Comparison of ENCODE assay signal across 9 cellular contexts in genomic region chr11:11843642-11844041, GRCh38. TPM values are rescaled to one million over a fixed set of nuclear protein-coding genes. Genes with fewer than 3 reads are reported as not detected.
A peak's percentile ranks its signal among the peaks of the same experiment; 100 is the strongest.
DNase-seq lines count a peak whose midpoint lies in the region; ATAC-seq, FAIRE-seq and TF ChIP-seq lines count a peak whose summit lies in the region.
"Had no signal": no experiment of that assay in that cellular context is flagged by ENCODE, and none has a peak within 500 bp of the region (broad histone marks: within the 10 kb centered on the region; RNA-seq: fewer than 3 reads in every experiment).

No MANE protein-coding gene starts in this region.

- TF ChIP-seq POLR2A in breast epithelium (IDR thresholded peaks at IDR 0.05) (no peak), K562 (conservative IDR thresholded peaks at IDR 0.05) (no peak), upper lobe of left lung (IDR thresholded peaks at IDR 0.05) (no peak)

- DNase-seq in breast epithelium (ENCODE audit: low spot score in 2 of 2), result no peak
- DNase-seq in MCF 10A (ENCODE audit: unreplicated experiment), result no peak
- no peak for DNase-seq in K562 (ENCODE audit: extremely low read depth in 1 of 4, low spot score in 3 of 4)
- DNase-seq in lower lobe of right lung, result no peak
- no peak for DNase-seq in upper lobe of left lung
- no peak for DNase-seq in OCI-M2 (lab: John Stamatoyannopoulos, UW; ENCODE audit: unreplicated experiment)
- no peak for DNase-seq in Kasumi-1 (lab: John Stamatoyannopoulos, UW)
- DNase-seq: activated naive CD4-positive, alpha-beta T cell treated with anti-CD3 and anti-CD28 coated beads, Interleukin-2, amount 10 ng/mL, durations not matched to agents 7 days and 5 days had no signal

- no peaks in the 10 kb centered on the region for H3K36me3 Mint-ChIP-seq in MCF 10A (ENCODE audit: insufficient read depth, unreplicated experiment)

- H3K27ac ChIP-seq in breast epithelium (peak overlapping the region; percentile 97 to 100), K562 (ENCODE audit: extremely low read depth, low read depth, low read length) (peak overlapping the region; percentile 96), lower lobe of right lung (peak overlapping the region; percentile 97), upper lobe of left lung (peak overlapping the region; percentile 95 to 100 (median 98))

- FAIRE-seq in K562 (lab: Jason Lieb, UNC), result no peak

- no peaks in the 10 kb centered on the region for H3K9me3 ChIP-seq in breast epithelium
- H3K9me3 ChIP-seq in K562 (replicated peaks; ENCODE audit: control insufficient read depth, insufficient read depth, low read depth, low read length), result no peaks in the 10 kb centered on the region
- H3K9me3 ChIP-seq in lower lobe of right lung, result no peaks in the 10 kb centered on the region
- H3K9me3 ChIP-seq in upper lobe of left lung, result no peaks in the 10 kb centered on the region

- no peak for TF ChIP-seq RAD21 in K562 (CRISPR knock-in tag; conservative IDR thresholded peaks at IDR 0.05 in 1 of 2, IDR thresholded peaks at IDR 0.05 in 1 of 2)

- POLR2A ChIA-PET in MCF 10A (lab: Yijun Ruan, JAX) (interaction anchor here (0.7 to 4.6 kb wide), 29 partner anchors 8 to 1322 kb away, joined by 3 to 54 read pairs (median 5); partner anchors contain the start of genes EIF4G2, GALNT18 and ZBED5), K562 (lab: Yijun Ruan, JAX) (interaction anchor here (0.7 to 6.6 kb wide), 9 partner anchors 10 to 185 kb away, joined by 3 to 46 read pairs (median 3); no protein-coding TSS in a partner anchor)

- H4K20me1 ChIP-seq in K562 (replicated peaks; ENCODE audit: control insufficient read depth, insufficient read depth, low read length), result 0 out of 2 replicates have a peak, but pooled peaks cover 5% of the 10 kb centered on the region

- peak overlapping the region in 1 of 2 experiments; percentile 95; a peak in 2 of 4 replicates for H3K9ac ChIP-seq in K562 (ENCODE audit: insufficient read depth in 1 of 2, low read depth in 2 of 2, low read length in 2 of 2)

- intact Hi-C loops in breast epithelium (cut with DNase I; ENCODE audit: low total_unique reads), result no loop called here
- intact Hi-C loops in MCF 10A (cut with micrococcal nuclease), result loop anchor here (5.0 kb wide), 1 partner anchor 199 kb away; no protein-coding TSS in a partner anchor
- intact Hi-C loops in K562 (cut with micrococcal nuclease), result no loop called here
- intact Hi-C loops in lower lobe of right lung (cut with DNase I), result no loop called here

- H2AFZ ChIP-seq in K562 (ENCODE audit: low read depth, low read length), result no peak overlapping the region

- H3K9me3 Mint-ChIP-seq in MCF 10A (ENCODE audit: unreplicated experiment), result no peaks in the 10 kb centered on the region
- H3K9me3 Mint-ChIP-seq: activated naive CD4-positive, alpha-beta T cell treated with anti-CD3 and anti-CD28 coated beads, Interleukin-2, amount 10 ng/mL, durations not matched to agents 7 days and 5 days had no signal

- BruUV-seq in MCF 10A (replicated peaks; lab: Mats Ljungman, UMichigan) (no TSS peak), K562 (replicated peaks; lab: Mats Ljungman, UMichigan) (no TSS peak)

- H3K4me3 Mint-ChIP-seq in MCF 10A (ENCODE audit: unreplicated experiment), result no peak overlapping the region
- H3K4me3 Mint-ChIP-seq: activated naive CD4-positive, alpha-beta T cell treated with anti-CD3 and anti-CD28 coated beads, Interleukin-2, amount 10 ng/mL, durations not matched to agents 7 days and 5 days had no signal

- H3K4me3 ChIP-seq in breast epithelium, result peak overlapping the region; percentile 72 to 89 (median 84)
- peak overlapping the region; percentile 89 for H3K4me3 ChIP-seq in K562
- peak overlapping the region; percentile 72 for H3K4me3 ChIP-seq in lower lobe of right lung
- peak overlapping the region in 3 of 4 donors; percentile 62 to 86 (median 66) for H3K4me3 ChIP-seq in upper lobe of left lung

- in situ Hi-C loops in K562 (cut with MboI), result no loop called here

- peaks cover 69% of the 10 kb centered on the region for H3K79me2 ChIP-seq in K562 (ENCODE audit: control insufficient read depth, insufficient read depth, low read length)

- no peak for ATAC-seq in K562
- ATAC-seq in lower lobe of right lung, result no peak
- ATAC-seq in upper lobe of left lung (ENCODE audit: low FRiP score in 2 of 2), result no peak
- ATAC-seq in HG03135 (IDR thresholded peaks at IDR 0.05; ENCODE audit: unreplicated experiment), result no peak

- no peak overlapping the region for H3K27ac Mint-ChIP-seq in MCF 10A (ENCODE audit: low read depth, unreplicated experiment)
- H3K27ac Mint-ChIP-seq: activated naive CD4-positive, alpha-beta T cell treated with anti-CD3 and anti-CD28 coated beads, Interleukin-2, amount 10 ng/mL, durations not matched to agents 7 days and 5 days had no signal

- H3K27me3 Mint-ChIP-seq in MCF 10A (ENCODE audit: insufficient read depth, unreplicated experiment), result no peaks in the 10 kb centered on the region

- TF ChIP-seq CTCF in breast epithelium (IDR thresholded peaks at IDR 0.05) (no peak), MCF 10A (IDR thresholded peaks at IDR 0.05; ENCODE audit: unreplicated experiment) (no peak), K562 (IDR thresholded peaks at IDR 0.05 in 2 of 3, conservative IDR thresholded peaks at IDR 0.05 in 1 of 3; ENCODE audit: insufficient read depth in 2 of 3, low read depth in 1 of 3, low read length in 3 of 3) (no peak), lower lobe of right lung (IDR thresholded peaks at IDR 0.05) (no peak), upper lobe of left lung (IDR thresholded peaks at IDR 0.05) (no peak)

- H3K4me1 ChIP-seq in breast epithelium (peaks cover 0 to 24% of the 10 kb centered on the region in 2 donors), K562 (replicated peaks in 1 of 2; ENCODE audit: control insufficient read depth in 2 of 2, insufficient read depth in 2 of 2, low read length in 2 of 2) (peaks cover 9 to 35% of the 10 kb centered on the region in 2 experiments; a peak in 4 of 5 replicates), lower lobe of right lung (peaks cover 59% of the 10 kb centered on the region), upper lobe of left lung (peaks cover 36 to 57% (median 49%) of the 10 kb centered on the region in 4 donors)

- H3K36me3 ChIP-seq in breast epithelium, result no peaks in the 10 kb centered on the region
- H3K36me3 ChIP-seq in K562 (ENCODE audit: control insufficient read depth, insufficient read depth, low read length), result no peaks in the 10 kb centered on the region; the same call in 2 of the 3 replicates
- H3K36me3 ChIP-seq in lower lobe of right lung, result no peaks in the 10 kb centered on the region
- H3K36me3 ChIP-seq in upper lobe of left lung, result no peaks in the 10 kb centered on the region

- CTCF ChIA-PET in MCF 10A (lab: Yijun Ruan, JAX) (interaction anchor here (0.5 to 3.2 kb wide), 10 partner anchors 14 to 945 kb away, joined by 3 to 11 read pairs (median 3); no protein-coding TSS in a partner anchor), K562 (lab: Yijun Ruan, JAX; ENCODE audit: low intra/inter-chr PET ratio) (no interaction called here)

- no peaks in the 10 kb centered on the region for H3K27me3 ChIP-seq in breast epithelium
- no peaks in the 10 kb centered on the region for H3K27me3 ChIP-seq in K562 (ENCODE audit: control insufficient read depth in 2 of 2, insufficient read depth in 2 of 2, low read length in 2 of 2)
- no peaks in the 10 kb centered on the region for H3K27me3 ChIP-seq in lower lobe of right lung (ENCODE audit: low read depth)
- no peaks in the 10 kb centered on the region for H3K27me3 ChIP-seq in upper lobe of left lung

- H3K4me2 ChIP-seq in K562 (ENCODE audit: insufficient read depth, low read length), result peak overlapping the region; percentile 72

- H3K4me1 Mint-ChIP-seq in MCF 10A (ENCODE audit: insufficient read depth, unreplicated experiment), result peaks cover 8% of the 10 kb centered on the region

- WGBS in K562 (ENCODE audit: insufficient coverage, low coverage, missing lambda C conversion rate), result 0% methylated on average over 2 of the region's 2 CpGs
- 3% methylated on average over 2 of the region's 2 CpGs for WGBS in upper lobe of left lung, 2 donors

- TF ChIP-seq EP300 in K562 (IDR thresholded peaks at IDR 0.05; ENCODE audit: low read length), result peak; percentile 49
- no peak for TF ChIP-seq EP300 in upper lobe of left lung (IDR thresholded peaks at IDR 0.05)

- H3K9me1 ChIP-seq in K562 (ENCODE audit: control insufficient read depth, insufficient read depth, low read length), result no peaks in the 10 kb centered on the region

TF ChIP-seq in K562, 482 proteins besides CTCF, POLR2A, EP300 and RAD21 (continues in another document):
- TF ChIP-seq LEF1 (IDR thresholded peaks at IDR 0.05) (0 out of 2 replicates have a peak, but pooled peaks have one; percentile 10), STAT5A (IDR thresholded peaks at IDR 0.05; ENCODE audit: borderline replicate concordance, low read length) (0 out of 2 replicates have a peak, but pooled peaks have one; percentile 1), ATF7 (IDR thresholded peaks at IDR 0.05) (0 out of 2 replicates have a peak, but pooled peaks have one; percentile 3), TAL1 (IDR thresholded peaks at IDR 0.05) (peak; percentile 57), EHMT2 (IDR thresholded peaks at IDR 0.05) (no peak)

RNA-seq across cellular contexts. Expression of gene USP47, which starts 1.9 kb away (rescaled TPM):
- total RNA-seq in breast epithelium (100 to 1,000 TPM in 1 of 3 donors, 10 to 100 TPM in 2; 82.9 to 118 (median 100.0) TPM), MCF 10A (2022) (41.6 and 46.1 TPM in 2 replicates), K562 (2014; rRNA removed) (51.7 and 53.2 TPM in 2 replicates), K562 (2014; rRNA removed; fragmentation: Illumina TruSeq; extraction: Trizol) (61.1 and 76.1 TPM in 2 replicates), K562 (2015; rRNA removed; fragmentation: Illumina TruSeq; extraction: Trizol) (61.8 and 63.6 TPM in 2 replicates), K562 (2021) (34.1 and 36.1 TPM in 2 replicates), lower lobe of right lung (45.2 TPM), upper lobe of left lung (100 to 1,000 TPM in 2 of 6 donors, 10 to 100 TPM in 4; 32.4 to 132 (median 79.0) TPM)
- total RNA-seq in K562 (2011; cell fraction: chromatin; rRNA removed; ENCODE audit: low replicate concordance), result 44.2 and 108 TPM in 2 replicates
- total RNA-seq in K562 (2011; cell fraction: nucleolus; rRNA removed), result 19.7 and 22.7 TPM in 2 replicates
- total RNA-seq in K562 (2011; cell fraction: nucleoplasm; rRNA removed), result 41.9 and 49.6 TPM in 2 replicates
- polyA plus RNA-seq in K562 (2011; rRNA removed) (27.1 and 31.4 TPM in 2 replicates), K562 (2014; fragmentation: Illumina TruSeq; extraction: Trizol) (32.2 and 34.7 TPM in 2 replicates), K562 (2014; fragmentation: Nextera tagmentation; extraction: Ambion mirVana) (10 to 100 TPM; 13.1 to 16.4 TPM), K562 (2014; rRNA removed) (26.0 and 32.7 TPM in 2 replicates)
- 6.1 and 10.7 TPM in 2 replicates for polyA plus RNA-seq in K562 (2011; cell fraction: cytosol; rRNA removed)
- 23.1 and 30.6 TPM in 2 replicates for polyA plus RNA-seq in K562 (2011; cell fraction: nucleus; rRNA removed)
- 23.8 and 30.3 TPM in 2 replicates for polyA plus RNA-seq in K562 (2012)
- 84.5 and 90.5 TPM in 2 replicates for polyA minus RNA-seq in K562 (2011; rRNA and poly(A)+ RNA removed)
- 21.7 and 22.3 TPM in 2 replicates for polyA minus RNA-seq in K562 (2011; cell fraction: cytosol; rRNA and poly(A)+ RNA removed)
- 59.5 and 83.2 TPM in 2 replicates for polyA minus RNA-seq in K562 (2011; cell fraction: nucleus; rRNA and poly(A)+ RNA removed)
